In genomic region chr2:3518496-3519254, GRCh38 we compare ENCODE assay signal across 8 cellular contexts. TPM values are rescaled to one million over a fixed set of nuclear protein-coding genes. Genes with fewer than 3 reads are reported as not detected.
A peak's percentile ranks its signal among the peaks of the same experiment; 100 is the strongest.
DNase-seq lines count a peak whose midpoint lies in the region; ATAC-seq and TF ChIP-seq lines count a peak whose summit lies in the region.

No MANE protein-coding gene starts in this region.

- no peaks in the 10 kb centered on the region for H3K9me3 ChIP-seq in prostate gland

- under 1% methylated on average over 52 of the region's 67 CpGs for WGBS in prostate gland
- under 1% methylated on average over 67 of the region's 67 CpGs for WGBS in urinary bladder

- H3K36me3 ChIP-seq in prostate gland (no peaks in the 10 kb centered on the region), urinary bladder (ENCODE audit: insufficient read depth) (no peaks in the 10 kb centered on the region)

- peak; percentile 100 for DNase-seq in GM13977 (ENCODE audit: low spot score)
- peak; percentile 98 for DNase-seq in NCI-H146 (lab: John Stamatoyannopoulos, UW)
- DNase-seq in T-cell = peak; percentile 91 to 99 (median 98)
- peak; percentile 90 for DNase-seq in amniotic stem cell (lab: John Stamatoyannopoulos, UW)
- DNase-seq in left ventricle myocardium superior = peak; percentile 100
- peak; percentile 94 for DNase-seq in prostate gland (ENCODE audit: low spot score)

- H3K27ac Mint-ChIP-seq in T-cell = peak overlapping the region; percentile 91 to 93

- peak overlapping the region; percentile 87 to 90 (median 89) for H3K4me3 Mint-ChIP-seq in T-cell

- no peaks in the 10 kb centered on the region for H3K27me3 Mint-ChIP-seq in T-cell

- intact Hi-C loops in left ventricle myocardium superior (cut with micrococcal nuclease) (no loop called here), prostate gland (cut with DNase I) (no loop called here)

- peak overlapping the region; percentile 85 to 95 for H3K4me3 ChIP-seq in prostate gland
- peak overlapping the region; percentile 80 for H3K4me3 ChIP-seq in urinary bladder (ENCODE audit: low read depth, low read length)

- in situ Hi-C loops in GM13977 (cut with MboI; ENCODE audit: low pct_unique_long_range_greater_than_20kb, low sequenced_read_pairs, unreplicated experiment) = no loop called here

- H3K4me1 ChIP-seq in prostate gland (replicated peaks) = peaks cover 7% of the 10 kb centered on the region
- H3K4me1 ChIP-seq in urinary bladder (ENCODE audit: insufficient read depth) = peaks cover 6% of the 10 kb centered on the region

- CTCF ChIA-PET in T-cell (lab: Charles Lee) = interaction anchor here in 1 of 2 donors (0.8 kb wide), 1 partner anchor 57 kb away, joined by 5 read pairs; no protein-coding TSS in a partner anchor

- peaks cover 0 to 15% (median 4%) of the 10 kb centered on the region in 3 donors for H3K9me3 Mint-ChIP-seq in T-cell

- peak; percentile 36 for TF ChIP-seq POLR2A in prostate gland (IDR thresholded peaks at IDR 0.05)

- peaks cover 36 to 53% (median 49%) of the 10 kb centered on the region in 3 donors for H3K4me1 Mint-ChIP-seq in T-cell

- H3K27ac ChIP-seq in prostate gland (peak overlapping the region; percentile 98 to 99), urinary bladder (ENCODE audit: low read depth) (peak overlapping the region; percentile 95)

- POLR2A ChIA-PET in T-cell (lab: Charles Lee) = interaction anchor here (0.6 to 0.8 kb wide), 4 partner anchors 22 to 140 kb away, joined by 3 to 5 read pairs (median 4); no protein-coding TSS in a partner anchor

- ATAC-seq in HG02870 (IDR thresholded peaks at IDR 0.05; ENCODE audit: unreplicated experiment) (peak; percentile 71), T-cell (replicated peaks in 1 of 4) (peak; percentile 74 to 81 (median 80)), left ventricle myocardium superior (peak; percentile 97)

- no peak for TF ChIP-seq CTCF in GM13977 (IDR thresholded peaks at IDR 0.05; ENCODE audit: extremely low read depth, insufficient read depth, missing control alignments)
- TF ChIP-seq CTCF in prostate gland (IDR thresholded peaks at IDR 0.05) = peak in 1 of 4 experiments; percentile 20

- H3K36me3 Mint-ChIP-seq in T-cell = peaks cover 23% of the 10 kb centered on the region

- H3K27me3 ChIP-seq in prostate gland (replicated peaks; ENCODE audit: insufficient read depth) = no peaks in the 10 kb centered on the region

RNA-seq across cellular contexts. Expression of gene ADI1, which starts 0.7 kb away (rescaled TPM):
- total RNA-seq in T-cell (10 to 100 TPM; 20.9 to 29.0 (median 28.3) TPM), left ventricle myocardium superior (153 TPM), prostate gland (100 to 1,000 TPM in 1 of 2 donors, 10 to 100 TPM in 1; 81.7 to 270 TPM), urinary bladder (41.9 TPM)
- 78.3 TPM for polyA plus RNA-seq in urinary bladder

RNA-seq across cellular contexts. Expression of gene RNASEH1, which starts 39.5 kb away (rescaled TPM):
- total RNA-seq in T-cell (10 to 100 TPM; 24.1 to 28.4 (median 25.2) TPM), left ventricle myocardium superior (22.9 TPM), prostate gland (10 to 100 TPM; 19.1 to 31.5 TPM), urinary bladder (18.1 TPM)
- 22.2 TPM for polyA plus RNA-seq in urinary bladder

RNA-seq across cellular contexts. Expression of gene RPS7, which starts 56.4 kb away (rescaled TPM):
- total RNA-seq in T-cell (1,000 to 10,000 TPM; 1,490 to 1,765 (median 1,631) TPM), left ventricle myocardium superior (574 TPM), prostate gland (1,000 to 10,000 TPM; 1,200 to 3,706 TPM), urinary bladder (1,697 TPM)
- 1,568 TPM for polyA plus RNA-seq in urinary bladder

Comparison
In these comparisons a context has a peak if more than half of its experiments do, and no peak if none do; other contexts are left out.
1. Peak in every context shown above with its lines: DNase-seq, ATAC-seq, H3K4me3 ChIP-seq and H3K27ac ChIP-seq.